Comparison of ENCODE assay signal across 9 cellular contexts in genomic region chr3:30642715-30643361, GRCh38. TPM values are rescaled to one million over a fixed set of nuclear protein-coding genes. Genes with fewer than 3 reads are reported as not detected.
DNase-seq lines count a peak whose midpoint lies in the region; TF ChIP-seq lines count a peak whose summit lies in the region.
"Had no signal": no experiment of that assay in that cellular context is flagged by ENCODE, and none has a peak within 500 bp of the region (broad histone marks: within the 10 kb centered on the region; RNA-seq: fewer than 3 reads in every experiment).

No MANE protein-coding gene starts in this region.

- peak overlapping the region; percentile 72 for H3K4me2 ChIP-seq in OCI-LY7 (ENCODE audit: low read length)

- H3K36me3 Mint-ChIP-seq in T-helper 1 cell treated with Interleukin-12 subunit alpha and Interleukin-12 subunit beta and Interleukin-4 antibody, amounts not matched to agents 30 μg/mL and 1 μg/mL, for 36 hours (ENCODE audit: low read depth): peaks cover 17% of the 10 kb centered on the region
- peaks cover 34% of the 10 kb centered on the region for H3K36me3 Mint-ChIP-seq in endodermal cell (ENCODE audit: low read depth)

- CTCF ChIA-PET in OCI-LY7 (lab: Charles Lee; ENCODE audit: unreplicated experiment): interaction anchor here (0.8 to 1.1 kb wide), 3 partner anchors 13 to 37 kb away, joined by 3 read pairs; partner anchors contain the start of gene TGFBR2

- H4K20me1 ChIP-seq in OCI-LY7 (ENCODE audit: insufficient read depth, low read length): peaks cover 4% of the 10 kb centered on the region; the same call in 1 of the 2 replicates

- H3K9ac ChIP-seq in subcutaneous abdominal adipose tissue (ENCODE audit: low read length in 5 of 5): peak overlapping the region in 2 of 5 donors; percentile 14 to 43
- H3K9ac ChIP-seq in endodermal cell (ENCODE audit: extremely low read depth, low read length, poor library complexity, severe bottlenecking): no peak overlapping the region

- no peak overlapping the region for H2AFZ ChIP-seq in OCI-LY7 (ENCODE audit: low read length)

- H3K4me1 Mint-ChIP-seq in T-helper 1 cell treated with Interleukin-12 subunit alpha and Interleukin-12 subunit beta and Interleukin-4 antibody, amounts not matched to agents 30 μg/mL and 1 μg/mL, for 36 hours (ENCODE audit: low read depth): peaks cover 77% of the 10 kb centered on the region
- H3K4me1 Mint-ChIP-seq in endodermal cell: peaks cover 19% of the 10 kb centered on the region

- peaks cover 99% of the 10 kb centered on the region for H3K4me1 ChIP-seq in OCI-LY7 (ENCODE audit: insufficient read depth, low read length, poor library complexity, severe bottlenecking)
- peaks cover 23% of the 10 kb centered on the region for H3K4me1 ChIP-seq in cardiac muscle cell (ENCODE audit: low read depth)
- peaks cover 24 to 71% (median 68%) of the 10 kb centered on the region in 5 donors for H3K4me1 ChIP-seq in subcutaneous abdominal adipose tissue (ENCODE audit: control insufficient read depth in 5 of 5, insufficient read depth in 5 of 5, low read length in 5 of 5)
- no peaks in the 10 kb centered on the region for H3K4me1 ChIP-seq in endodermal cell (ENCODE audit: control insufficient read depth, insufficient read depth, low read length)

- TF ChIP-seq CTCF in OCI-LY7 (conservative IDR thresholded peaks at IDR 0.05; ENCODE audit: low read length) (no peak), cardiac muscle cell (IDR thresholded peaks at IDR 0.05; ENCODE audit: low read depth, low read length) (no peak), endodermal cell (conservative IDR thresholded peaks at IDR 0.05) (no peak)

- H3K27ac ChIP-seq in OCI-LY7 (ENCODE audit: low read depth, low read length, poor library complexity, severe bottlenecking): peak overlapping the region; percentile 94
- peak overlapping the region; percentile 90 for H3K27ac ChIP-seq in cardiac muscle cell
- H3K27ac ChIP-seq in subcutaneous abdominal adipose tissue (ENCODE audit: low read depth, low read length): peak overlapping the region; percentile 85
- H3K27ac ChIP-seq in endodermal cell (ENCODE audit: low read depth, low read length): no peak overlapping the region

- H3K9me3 ChIP-seq in OCI-LY7 (ENCODE audit: low read length) (no peaks in the 10 kb centered on the region), cardiac muscle cell (ENCODE audit: low read depth) (no peaks in the 10 kb centered on the region), subcutaneous abdominal adipose tissue (ENCODE audit: control insufficient read depth in 5 of 5, low read length in 5 of 5) (no peaks in the 10 kb centered on the region), endodermal cell (ENCODE audit: control insufficient read depth, low read length) (no peaks in the 10 kb centered on the region)

- H3K9me2 ChIP-seq in OCI-LY7 (ENCODE audit: insufficient read depth, low read length): no peaks in the 10 kb centered on the region

- H3K79me2 ChIP-seq in OCI-LY7 (ENCODE audit: insufficient read depth, low read depth, low read length): peaks cover 70% of the 10 kb centered on the region

- POLR2A ChIA-PET in OCI-LY7 (lab: Charles Lee): interaction anchor here (0.7 to 7.2 kb wide), 17 partner anchors 9 to 1157 kb away, joined by 3 to 45 read pairs (median 5); partner anchors contain the start of gene TGFBR2

- WGBS in endodermal cell (ENCODE audit: insufficient coverage in 1 of 2, insufficient read length in 1 of 2), 2 experiments: 50 to 80% methylated on average over 2 to 3 of the region's 4 CpGs

- no peaks in the 10 kb centered on the region for H3K27me3 ChIP-seq in cardiac muscle cell
- no peaks in the 10 kb centered on the region for H3K27me3 ChIP-seq in subcutaneous abdominal adipose tissue (ENCODE audit: control insufficient read depth in 5 of 5, insufficient read depth in 4 of 5, low read length in 5 of 5)
- H3K27me3 ChIP-seq in endodermal cell (ENCODE audit: control insufficient read depth, insufficient read depth, low read length, poor library complexity, severe bottlenecking): no peaks in the 10 kb centered on the region

- peak overlapping the region; percentile 79 for H3K4me3 Mint-ChIP-seq in T-helper 1 cell treated with Interleukin-12 subunit alpha and Interleukin-12 subunit beta and Interleukin-4 antibody, amounts not matched to agents 30 μg/mL and 1 μg/mL, for 36 hours
- H3K4me3 Mint-ChIP-seq in endodermal cell: no peak overlapping the region

- H3K9me3 Mint-ChIP-seq in T-helper 1 cell treated with Interleukin-12 subunit alpha and Interleukin-12 subunit beta and Interleukin-4 antibody, amounts not matched to agents 30 μg/mL and 1 μg/mL, for 36 hours: no peaks in the 10 kb centered on the region
- no peaks in the 10 kb centered on the region for H3K9me3 Mint-ChIP-seq in endodermal cell

- intact Hi-C loops in OCI-LY7 (cut with micrococcal nuclease; ENCODE audit: unreplicated experiment): loop anchor here (10.0 kb wide), 2 partner anchors 582 to 1312 kb away; no protein-coding TSS in a partner anchor

- peak overlapping the region; percentile 89 for H3K27ac Mint-ChIP-seq in T-helper 1 cell treated with Interleukin-12 subunit alpha and Interleukin-12 subunit beta and Interleukin-4 antibody, amounts not matched to agents 30 μg/mL and 1 μg/mL, for 36 hours
- no peak overlapping the region for H3K27ac Mint-ChIP-seq in endodermal cell

- H3K36me3 ChIP-seq in OCI-LY7 (ENCODE audit: insufficient read depth, low read length): peaks cover 28% of the 10 kb centered on the region
- H3K36me3 ChIP-seq in cardiac muscle cell: peaks cover 11% of the 10 kb centered on the region
- peaks cover 14 to 29% (median 21%) of the 10 kb centered on the region in 5 donors for H3K36me3 ChIP-seq in subcutaneous abdominal adipose tissue (ENCODE audit: control insufficient read depth in 5 of 5, insufficient read depth in 5 of 5, low read length in 5 of 5)
- peaks cover 30% of the 10 kb centered on the region for H3K36me3 ChIP-seq in endodermal cell (ENCODE audit: control insufficient read depth, insufficient read depth, low read length)

- H3K27me3 Mint-ChIP-seq in T-helper 1 cell treated with Interleukin-12 subunit alpha and Interleukin-12 subunit beta and Interleukin-4 antibody, amounts not matched to agents 30 μg/mL and 1 μg/mL, for 36 hours (ENCODE audit: low read depth): no peaks in the 10 kb centered on the region
- no peaks in the 10 kb centered on the region for H3K27me3 Mint-ChIP-seq in endodermal cell (ENCODE audit: insufficient read depth)

- no peak for DNase-seq in T-helper 1 cell
- peak; percentile 79 for DNase-seq in OCI-LY7 (ENCODE audit: low spot score)
- DNase-seq in cardiac muscle cell (ENCODE audit: low read depth in 1 of 2, low spot score in 1 of 2): no peak
- no peak for DNase-seq in ecto neural progenitor cell (ENCODE audit: low spot score)
- no peak for DNase-seq in endodermal cell
- DNase-seq in NCI-H1694 treated with DMSO at 0.1 percent for 48 hours (lab: John Stamatoyannopoulos, UW): no peak
- DNase-seq: NCI-H2029 treated with DMSO at 0.1 percent for 48 hours had no signal

- peak overlapping the region; percentile 45 for H3K4me3 ChIP-seq in OCI-LY7 (ENCODE audit: low read depth, low read length, poor library complexity, severe bottlenecking)
- H3K4me3 ChIP-seq in cardiac muscle cell: no peak overlapping the region
- no peak overlapping the region for H3K4me3 ChIP-seq in subcutaneous abdominal adipose tissue (ENCODE audit: low read depth in 1 of 5, low read length in 5 of 5)
- H3K4me3 ChIP-seq in endodermal cell (ENCODE audit: low read length): no peak overlapping the region

- no TSS peak for BruUV-seq in OCI-LY7 (replicated peaks; lab: Mats Ljungman, UMichigan)

RNA-seq across cellular contexts. Expression of gene TGFBR2, which starts 36.4 kb away (rescaled TPM):
- 28.1 and 29.6 TPM in 2 replicates for total RNA-seq in OCI-LY7 (2014; rRNA removed; shearing (Covaris generic))
- total RNA-seq in OCI-LY7 (2022) (25.2 and 29.5 TPM in 2 replicates), cardiac muscle cell (10.4 and 11.2 TPM in 2 replicates), endodermal cell (1 to 10 TPM; 6.0 to 9.6 TPM)
- polyA plus RNA-seq in cardiac muscle cell: 7.0 and 9.1 TPM in 2 replicates
- polyA plus RNA-seq in endodermal cell (2013, experiment 1 of 2): 3.9 TPM
- 3.6 TPM for polyA plus RNA-seq in endodermal cell (2013, experiment 2 of 2)
